Comparison of ENCODE assay signal across 8 cellular contexts in genomic region chr10:108783897-108784296, GRCh38.
DNase-seq lines count a peak whose midpoint lies in the region; ATAC-seq and TF ChIP-seq lines count a peak whose summit lies in the region.

No MANE protein-coding gene starts in this region.

- POLR2A ChIA-PET in activated CD4-positive, alpha-beta memory T cell treated with anti-CD3 and anti-CD28 coated beads for 36 hours (lab: Charles Lee): no interaction called here
- POLR2A ChIA-PET in activated CD4-positive, alpha-beta memory T cell treated with anti-CD3 and anti-CD28 coated beads, Interleukin-2, amount 10 ng/mL, durations not matched to agents 7 days and 5 days (lab: Charles Lee): no interaction called here

- H3K4me2 ChIP-seq in Loucy (ENCODE audit: low read depth, low read length, poor library complexity, severe bottlenecking): no peak overlapping the region

- CTCF ChIA-PET in activated CD4-positive, alpha-beta memory T cell treated with anti-CD3 and anti-CD28 coated beads for 36 hours (lab: Charles Lee): no interaction called here
- CTCF ChIA-PET in activated CD4-positive, alpha-beta memory T cell treated with anti-CD3 and anti-CD28 coated beads, Interleukin-2, amount 10 ng/mL, durations not matched to agents 7 days and 5 days (lab: Charles Lee): no interaction called here

- no peaks in the 10 kb centered on the region for H3K79me2 ChIP-seq in Loucy (ENCODE audit: insufficient read depth, low read length)

- no peak overlapping the region for H3K4me3 ChIP-seq in Loucy (ENCODE audit: low read length, poor library complexity, severe bottlenecking)
- H3K4me3 ChIP-seq in astrocyte of the cerebellum (ENCODE audit: low read depth, low read length): no peak overlapping the region

- no peaks in the 10 kb centered on the region for H3K4me1 ChIP-seq in Loucy (ENCODE audit: insufficient read depth, low read length, poor library complexity, severe bottlenecking)

- no peaks in the 10 kb centered on the region for H4K20me1 ChIP-seq in Loucy (ENCODE audit: insufficient read depth, low read length, poor library complexity, severe bottlenecking)

- no peaks in the 10 kb centered on the region for H3K9me2 ChIP-seq in Loucy (replicated peaks; ENCODE audit: low read depth, low read length)

- peak; percentile 9 for DNase-seq in activated CD4-positive, alpha-beta memory T cell treated with anti-CD3 and anti-CD28 coated beads for 36 hours
- no peak for DNase-seq in activated CD4-positive, alpha-beta memory T cell treated with anti-CD3 and anti-CD28 coated beads, Interleukin-2, amount 10 ng/mL, durations not matched to agents 7 days and 5 days
- DNase-seq in astrocyte of the cerebellum (ENCODE audit: low read depth): peak; percentile 22
- peak; percentile 11 for DNase-seq in nephron progenitor cell
- no peak for DNase-seq in DMS79 (lab: John Stamatoyannopoulos, UW)
- no peak for DNase-seq in hypothalamus (lab: John Stamatoyannopoulos, UW)

- no peaks in the 10 kb centered on the region for H3K9me3 ChIP-seq in Loucy (ENCODE audit: insufficient read depth, low read depth, low read length)

- no peaks in the 10 kb centered on the region for H3K4me1 Mint-ChIP-seq in activated CD4-positive, alpha-beta memory T cell treated with anti-CD3 and anti-CD28 coated beads for 36 hours (ENCODE audit: low read depth)
- H3K4me1 Mint-ChIP-seq in activated CD4-positive, alpha-beta memory T cell treated with anti-CD3 and anti-CD28 coated beads, Interleukin-2, amount 10 ng/mL, durations not matched to agents 7 days and 5 days: no peaks in the 10 kb centered on the region
- H3K4me1 Mint-ChIP-seq in nephron progenitor cell: no peaks in the 10 kb centered on the region

- H3F3A ChIP-seq in Loucy (ENCODE audit: low read depth): no peaks in the 10 kb centered on the region

- TF ChIP-seq CTCF in Loucy (conservative IDR thresholded peaks at IDR 0.05; ENCODE audit: low read length) (peak; percentile 67), astrocyte of the cerebellum (IDR thresholded peaks at IDR 0.05; ENCODE audit: low read depth, low read length, missing control alignments) (peak; percentile 41), nephron progenitor cell (IDR thresholded peaks at IDR 0.05) (peak; percentile 33)

- no peaks in the 10 kb centered on the region for H3K27me3 ChIP-seq in Loucy (ENCODE audit: insufficient read depth, low read length, poor library complexity, severe bottlenecking)

- no peak overlapping the region for H3K27ac Mint-ChIP-seq in activated CD4-positive, alpha-beta memory T cell treated with anti-CD3 and anti-CD28 coated beads for 36 hours
- no peak overlapping the region for H3K27ac Mint-ChIP-seq in activated CD4-positive, alpha-beta memory T cell treated with anti-CD3 and anti-CD28 coated beads, Interleukin-2, amount 10 ng/mL, durations not matched to agents 7 days and 5 days
- no peak overlapping the region for H3K27ac Mint-ChIP-seq in nephron progenitor cell

- H3K9ac ChIP-seq in Loucy (ENCODE audit: low read depth, low read length, poor library complexity, severe bottlenecking): no peak overlapping the region

- in situ Hi-C loops in astrocyte of the cerebellum (cut with HindIII; ENCODE audit: low sequenced_read_pairs): no loop called here

- peaks cover 44% of the 10 kb centered on the region for H3K9me3 Mint-ChIP-seq in activated CD4-positive, alpha-beta memory T cell treated with anti-CD3 and anti-CD28 coated beads for 36 hours
- H3K9me3 Mint-ChIP-seq in activated CD4-positive, alpha-beta memory T cell treated with anti-CD3 and anti-CD28 coated beads, Interleukin-2, amount 10 ng/mL, durations not matched to agents 7 days and 5 days: peaks cover 10% of the 10 kb centered on the region
- peaks cover 36% of the 10 kb centered on the region for H3K9me3 Mint-ChIP-seq in nephron progenitor cell

- intact Hi-C loops in activated CD4-positive, alpha-beta memory T cell treated with anti-CD3 and anti-CD28 coated beads for 36 hours (cut with micrococcal nuclease): no loop called here

- H3K27me3 Mint-ChIP-seq in activated CD4-positive, alpha-beta memory T cell treated with anti-CD3 and anti-CD28 coated beads for 36 hours: no peaks in the 10 kb centered on the region
- no peaks in the 10 kb centered on the region for H3K27me3 Mint-ChIP-seq in activated CD4-positive, alpha-beta memory T cell treated with anti-CD3 and anti-CD28 coated beads, Interleukin-2, amount 10 ng/mL, durations not matched to agents 7 days and 5 days
- H3K27me3 Mint-ChIP-seq in nephron progenitor cell (ENCODE audit: low read depth, poor library complexity): no peaks in the 10 kb centered on the region

- no peaks in the 10 kb centered on the region for H3K36me3 ChIP-seq in Loucy (ENCODE audit: insufficient read depth, low read length)

- ATAC-seq in GM21786 (IDR thresholded peaks at IDR 0.05; ENCODE audit: unreplicated experiment): peak; percentile 75

- no peaks in the 10 kb centered on the region for H3K36me3 Mint-ChIP-seq in activated CD4-positive, alpha-beta memory T cell treated with anti-CD3 and anti-CD28 coated beads for 36 hours
- H3K36me3 Mint-ChIP-seq in activated CD4-positive, alpha-beta memory T cell treated with anti-CD3 and anti-CD28 coated beads, Interleukin-2, amount 10 ng/mL, durations not matched to agents 7 days and 5 days (ENCODE audit: low read depth): no peaks in the 10 kb centered on the region
- no peaks in the 10 kb centered on the region for H3K36me3 Mint-ChIP-seq in nephron progenitor cell (ENCODE audit: low read depth)

- H3K4me3 Mint-ChIP-seq in activated CD4-positive, alpha-beta memory T cell treated with anti-CD3 and anti-CD28 coated beads for 36 hours: no peak overlapping the region
- no peak overlapping the region for H3K4me3 Mint-ChIP-seq in activated CD4-positive, alpha-beta memory T cell treated with anti-CD3 and anti-CD28 coated beads, Interleukin-2, amount 10 ng/mL, durations not matched to agents 7 days and 5 days
- no peak overlapping the region for H3K4me3 Mint-ChIP-seq in nephron progenitor cell

- no peak overlapping the region for H2AFZ ChIP-seq in Loucy (ENCODE audit: low read length)

Comparison
In these comparisons a context has a peak if more than half of its experiments do, and no peak if none do; other contexts are left out.
1. DNase-seq: peak in activated CD4-positive, alpha-beta memory T cell treated with anti-CD3 and anti-CD28 coated beads for 36 hours (single experiment), astrocyte of the cerebellum (single experiment) and nephron progenitor cell (single experiment); none in activated CD4-positive, alpha-beta memory T cell treated with anti-CD3 and anti-CD28 coated beads, Interleukin-2, amount 10 ng/mL, durations not matched to agents 7 days and 5 days (single experiment), DMS79 (single experiment) and hypothalamus (0 of 51).
2. Peak in every context shown above with its lines, with median percentiles within 50 percentile points of each other: CTCF ChIP-seq.